Comparison of ENCODE assay signal across 22 cellular contexts in genomic region chr16:4655801-4656200, GRCh38. TPM values are rescaled to one million over a fixed set of nuclear protein-coding genes. Genes with fewer than 3 reads are reported as not detected.
DNase-seq lines count a peak whose midpoint lies in the region; ATAC-seq and TF ChIP-seq lines count a peak whose summit lies in the region.
"Had no signal": no experiment of that assay in that cellular context is flagged by ENCODE, and none has a peak within 500 bp of the region (broad histone marks: within the 10 kb centered on the region; RNA-seq: fewer than 3 reads in every experiment).

No MANE protein-coding gene starts in this region.

- no peak overlapping the region for H2AK5ac ChIP-seq in IMR-90 (ENCODE audit: low read depth, low read length)

- no peak for DNase-seq in activated CD8-positive, alpha-beta T cell treated with anti-CD3 and anti-CD28 coated beads, Interleukin-2, amount 10 ng/mL, durations not matched to agents 7 days and 5 days
- DNase-seq in activated CD8-positive, alpha-beta T cell treated with anti-CD3 and anti-CD28 coated beads for 36 hours = no peak
- DNase-seq in IMR-90 (no peak), hepatocyte (ENCODE audit: low spot score) (no peak), spleen (no peak), LoVo (ENCODE audit: low spot score) (no peak), SKM-1 treated with dmso at 0.1 percent for 144 hours (lab: John Stamatoyannopoulos, UW; ENCODE audit: unreplicated experiment) (no peak)
- DNase-seq in activated CD4-positive, alpha-beta T cell treated with anti-CD3 and anti-CD28 coated beads for 4 hours = no peak
- DNase-seq: EL, GF-D8, Kasumi-1, MG63, NCI-H1417, NCI-H1694 treated with DMSO at 0.1 percent for 48 hours, NCI-H2081 treated with DMSO at 0.1 percent for 48 hours, NCI-H2171 treated with DMSO at 0.1 percent for 48 hours, NCI-H446, NCI-H526, OCI-M1, Right ventricle myocardium superior had no signal

- no peaks in the 10 kb centered on the region for H3K9me3 Mint-ChIP-seq in activated CD8-positive, alpha-beta T cell treated with anti-CD3 and anti-CD28 coated beads, Interleukin-2, amount 10 ng/mL, durations not matched to agents 7 days and 5 days (ENCODE audit: insufficient read depth)
- H3K9me3 Mint-ChIP-seq in activated CD8-positive, alpha-beta T cell treated with anti-CD3 and anti-CD28 coated beads for 36 hours = no peaks in the 10 kb centered on the region

- H2BK5ac ChIP-seq in IMR-90 (ENCODE audit: low read depth, low read length, poor library complexity, severe bottlenecking) = no peak overlapping the region

- no peak overlapping the region for H3K27ac ChIP-seq in IMR-90 (ENCODE audit: insufficient read depth, low read length)
- peak overlapping the region; percentile 95 for H3K27ac ChIP-seq in hepatocyte
- peak overlapping the region in 5 of 8 donors; percentile 78 to 90 (median 83) for H3K27ac ChIP-seq in spleen
- H3K27ac ChIP-seq: 22Rv1, C4-2B had no signal

- H3K4me3 ChIP-seq in IMR-90 (ENCODE audit: insufficient read depth, low read depth, low read length) (no peak overlapping the region), hepatocyte (no peak overlapping the region), spleen (no peak overlapping the region)
- H3K4me3 ChIP-seq: MG63 had no signal

- peaks cover 16% of the 10 kb centered on the region for H3K79me2 ChIP-seq in hepatocyte

- H2BK15ac ChIP-seq in IMR-90 (ENCODE audit: low read depth, low read length) = no peak overlapping the region

- peaks cover 32% of the 10 kb centered on the region for H3K4me1 Mint-ChIP-seq in activated CD8-positive, alpha-beta T cell treated with anti-CD3 and anti-CD28 coated beads, Interleukin-2, amount 10 ng/mL, durations not matched to agents 7 days and 5 days (ENCODE audit: low read depth)
- peaks cover 23% of the 10 kb centered on the region for H3K4me1 Mint-ChIP-seq in activated CD8-positive, alpha-beta T cell treated with anti-CD3 and anti-CD28 coated beads for 36 hours (ENCODE audit: low read depth)

- peaks cover 31% of the 10 kb centered on the region for H4K20me1 ChIP-seq in IMR-90 (ENCODE audit: insufficient read depth, low read length)
- H4K20me1 ChIP-seq in hepatocyte (ENCODE audit: insufficient read depth, poor library complexity, severe bottlenecking) = no peaks in the 10 kb centered on the region

- intact Hi-C loops in activated CD8-positive, alpha-beta T cell treated with anti-CD3 and anti-CD28 coated beads for 36 hours (cut with micrococcal nuclease) = no loop called here
- intact Hi-C loops in IMR-90 (cut with micrococcal nuclease) (no loop called here), spleen (cut with DNase I; ENCODE audit: low total_unique reads) (no loop called here)

- H3K9me1 ChIP-seq in IMR-90 (ENCODE audit: insufficient read depth, low read length) = no peaks in the 10 kb centered on the region

- H2AFZ ChIP-seq in IMR-90 (replicated peaks; ENCODE audit: low read length, poor library complexity) = no peak overlapping the region
- H2AFZ ChIP-seq in hepatocyte = no peak overlapping the region

- no peak overlapping the region for H3K56ac ChIP-seq in IMR-90 (ENCODE audit: extremely low read depth, insufficient read depth, low read length)

- TF ChIP-seq RAD21 in IMR-90 (IDR thresholded peaks at IDR 0.05; ENCODE audit: low read length) = no peak

- H3K9me2 ChIP-seq in hepatocyte (replicated peaks; ENCODE audit: insufficient read depth) = no peaks in the 10 kb centered on the region

- in situ Hi-C loops in IMR-90 (cut with MboI; ENCODE audit: low sequenced_read_pairs) = no loop called here

- CTCF ChIA-PET in activated CD8-positive, alpha-beta T cell treated with anti-CD3 and anti-CD28 coated beads, Interleukin-2, amount 10 ng/mL, durations not matched to agents 7 days and 5 days (lab: Charles Lee) = no interaction called here
- CTCF ChIA-PET in activated CD8-positive, alpha-beta T cell treated with anti-CD3 and anti-CD28 coated beads for 36 hours (lab: Charles Lee) = no interaction called here
- CTCF ChIA-PET in IMR-90 (lab: Yijun Ruan, JAX) = no interaction called here

- WGBS in IMR-90 (ENCODE audit: extremely low coverage in 2 of 2, insufficient read length in 1 of 2), 2 experiments = 84% methylated on average over 3 of the region's 6 CpGs; no CpG with 5 or more reads in 1 of the 2 experiments
- WGBS in hepatocyte (ENCODE audit: low lambda C conversion rate, missing lambda C conversion rate) = 98% methylated on average over 6 of the region's 6 CpGs
- 95 to 100% (median 97%) methylated on average over 3 to 6 of the region's 6 CpGs for WGBS in spleen, 5 donors

- no peak overlapping the region for H3K4me2 ChIP-seq in IMR-90 (ENCODE audit: low read depth, low read length)
- no peak overlapping the region for H3K4me2 ChIP-seq in hepatocyte

- no peak overlapping the region for H4K5ac ChIP-seq in IMR-90 (ENCODE audit: low read depth, low read length)

- H2BK20ac ChIP-seq in IMR-90 (ENCODE audit: low read depth, low read length) = no peak overlapping the region

- TF ChIP-seq CTCF in activated CD8-positive, alpha-beta T cell treated with anti-CD3 and anti-CD28 coated beads for 36 hours (IDR thresholded peaks at IDR 0.05) = no peak
- TF ChIP-seq CTCF in IMR-90 (conservative IDR thresholded peaks at IDR 0.05; ENCODE audit: low read depth, low read length) = no peak
- no peak for TF ChIP-seq CTCF in hepatocyte (IDR thresholded peaks at IDR 0.05; ENCODE audit: poor library complexity)
- no peak for TF ChIP-seq CTCF in spleen (IDR thresholded peaks at IDR 0.05 in 8 of 11, conservative IDR thresholded peaks at IDR 0.05 in 3 of 11)

- peaks cover 0 to 22% of the 10 kb centered on the region in 2 experiments; a peak in 2 of 4 replicates for H3K79me1 ChIP-seq in IMR-90 (ENCODE audit: low read depth in 1 of 2, low read length in 2 of 2)

- peaks cover 64% of the 10 kb centered on the region for H3K36me3 ChIP-seq in IMR-90 (ENCODE audit: control insufficient read depth, insufficient read depth, low read length)
- H3K36me3 ChIP-seq in hepatocyte (replicated peaks; ENCODE audit: insufficient read depth, low read depth) = no peaks in the 10 kb centered on the region
- peaks cover 0 to 100% (median 81%) of the 10 kb centered on the region in 6 donors for H3K36me3 ChIP-seq in spleen

- H3K36me3 Mint-ChIP-seq in activated CD8-positive, alpha-beta T cell treated with anti-CD3 and anti-CD28 coated beads, Interleukin-2, amount 10 ng/mL, durations not matched to agents 7 days and 5 days (ENCODE audit: low read depth) = peaks cover 29% of the 10 kb centered on the region
- peaks cover 21% of the 10 kb centered on the region for H3K36me3 Mint-ChIP-seq in activated CD8-positive, alpha-beta T cell treated with anti-CD3 and anti-CD28 coated beads for 36 hours (ENCODE audit: low read depth)

- H2AK9ac ChIP-seq in IMR-90 (replicated peaks; ENCODE audit: low read depth, low read length, poor library complexity) = peak overlapping the region; percentile 28

- H3K4ac ChIP-seq in IMR-90 (ENCODE audit: low read depth, low read length) = no peak overlapping the region

- no peak overlapping the region for H2BK120ac ChIP-seq in IMR-90 (ENCODE audit: low read depth, low read length)

- peak overlapping the region; percentile 34 for H3K27ac Mint-ChIP-seq in activated CD8-positive, alpha-beta T cell treated with anti-CD3 and anti-CD28 coated beads, Interleukin-2, amount 10 ng/mL, durations not matched to agents 7 days and 5 days
- H3K27ac Mint-ChIP-seq in activated CD8-positive, alpha-beta T cell treated with anti-CD3 and anti-CD28 coated beads for 36 hours = no peak overlapping the region

- H3K4me1 ChIP-seq in IMR-90 (ENCODE audit: control insufficient read depth, insufficient read depth, low read length) (no peaks in the 10 kb centered on the region), hepatocyte (ENCODE audit: insufficient read depth) (peaks cover 24% of the 10 kb centered on the region), spleen (peaks cover 11 to 70% (median 31%) of the 10 kb centered on the region in 6 donors)

- H3K9me3 ChIP-seq in IMR-90 (ENCODE audit: control insufficient read depth, insufficient read depth, low read length) (no peaks in the 10 kb centered on the region), hepatocyte (ENCODE audit: low read depth) (no peaks in the 10 kb centered on the region), spleen (no peaks in the 10 kb centered on the region)
- H3K9me3 ChIP-seq: MG63 had no signal

- H3K18ac ChIP-seq in IMR-90 (ENCODE audit: low read depth, low read length) = no peak overlapping the region

- no peaks in the 10 kb centered on the region for H3K27me3 Mint-ChIP-seq in activated CD8-positive, alpha-beta T cell treated with anti-CD3 and anti-CD28 coated beads, Interleukin-2, amount 10 ng/mL, durations not matched to agents 7 days and 5 days (ENCODE audit: low read depth)
- no peaks in the 10 kb centered on the region for H3K27me3 Mint-ChIP-seq in activated CD8-positive, alpha-beta T cell treated with anti-CD3 and anti-CD28 coated beads for 36 hours

- H3K14ac ChIP-seq in IMR-90 (replicated peaks; ENCODE audit: low read depth, low read length) = no peak overlapping the region

- H4K91ac ChIP-seq in IMR-90 (ENCODE audit: insufficient read depth, low read depth, low read length) = no peak overlapping the region

- H3K27me3 ChIP-seq in IMR-90 (ENCODE audit: control insufficient read depth, insufficient read depth, low read length) (no peaks in the 10 kb centered on the region), hepatocyte (no peaks in the 10 kb centered on the region), spleen (replicated peaks in 1 of 7) (no peaks in the 10 kb centered on the region)
- H3K27me3 ChIP-seq: MG63 had no signal

- TF ChIP-seq POLR2A in IMR-90 (IDR thresholded peaks at IDR 0.05; ENCODE audit: low read depth, low read length) (no peak), spleen (IDR thresholded peaks at IDR 0.05) (no peak)

- ATAC-seq in activated CD8-positive, alpha-beta T cell treated with anti-CD3 and anti-CD28 coated beads, Interleukin-2, amount 10 ng/mL, durations not matched to agents 7 days and 5 days = no peak
- ATAC-seq in activated CD8-positive, alpha-beta T cell treated with anti-CD3 and anti-CD28 coated beads for 36 hours = no peak
- ATAC-seq in IMR-90 (ENCODE audit: low read depth) = no peak

- POLR2A ChIA-PET in activated CD8-positive, alpha-beta T cell treated with anti-CD3 and anti-CD28 coated beads, Interleukin-2, amount 10 ng/mL, durations not matched to agents 7 days and 5 days (lab: Charles Lee) = no interaction called here
- POLR2A ChIA-PET in activated CD8-positive, alpha-beta T cell treated with anti-CD3 and anti-CD28 coated beads for 36 hours (lab: Charles Lee) = no interaction called here
- POLR2A ChIA-PET in IMR-90 (lab: Charles Lee; ENCODE audit: unreplicated experiment) = no interaction called here

- no peak overlapping the region for H3K23ac ChIP-seq in IMR-90 (ENCODE audit: low read depth, low read length)

- no peak overlapping the region for H4K8ac ChIP-seq in IMR-90 (ENCODE audit: low read depth in 2 of 2, low read length in 2 of 2)

- no peak overlapping the region for H3K4me3 Mint-ChIP-seq in activated CD8-positive, alpha-beta T cell treated with anti-CD3 and anti-CD28 coated beads, Interleukin-2, amount 10 ng/mL, durations not matched to agents 7 days and 5 days
- H3K4me3 Mint-ChIP-seq in activated CD8-positive, alpha-beta T cell treated with anti-CD3 and anti-CD28 coated beads for 36 hours = no peak overlapping the region

- dilution Hi-C loops in IMR-90 (cut with HindIII; ENCODE audit: low sequenced_read_pairs, unreplicated experiment) = no loop called here

- BruUV-seq in IMR-90 (replicated peaks; lab: Mats Ljungman, UMichigan) = no TSS peak

- H3K9ac ChIP-seq in IMR-90 (ENCODE audit: low read depth, low read length) = no peak overlapping the region

RNA-seq across cellular contexts. Expression of gene MGRN1, which starts 31.2 kb away (rescaled TPM):
- total RNA-seq in activated CD8-positive, alpha-beta T cell treated with anti-CD3 and anti-CD28 coated beads, Interleukin-2, amount 10 ng/mL, durations not matched to agents 7 days and 5 days = 10 to 100 TPM; 77.3 to 80.6 TPM
- 10 to 100 TPM; 67.6 to 70.8 TPM for total RNA-seq in activated CD8-positive, alpha-beta T cell treated with anti-CD3 and anti-CD28 coated beads for 36 hours
- total RNA-seq in IMR-90 (2012; rRNA removed) (11.7 and 13.9 TPM in 2 replicates), hepatocyte (24.1 and 29.2 TPM in 2 replicates), spleen (100 to 1,000 TPM in 1 of 7 donors, 10 to 100 TPM in 6; 65.6 to 132 (median 83.6) TPM)
- polyA plus RNA-seq in IMR-90 (2012; rRNA removed) (26.7 and 32.7 TPM in 2 replicates), hepatocyte (30.8 and 32.0 TPM in 2 replicates), spleen (10 to 100 TPM in 1 of 3 donors, 1 to 10 TPM in 2; 7.6 to 26.9 (median 8.8) TPM)
- 29.0 and 31.5 TPM in 2 replicates for polyA plus RNA-seq in IMR-90 (2012; cell fraction: cytosol; rRNA removed)
- polyA plus RNA-seq in IMR-90 (2012; cell fraction: nucleus; rRNA removed; ENCODE audit: low replicate concordance) = 31.0 and 54.6 TPM in 2 replicates

RNA-seq across cellular contexts. Expression of gene NUDT16L1, which starts 37.6 kb away (rescaled TPM):
- total RNA-seq in activated CD8-positive, alpha-beta T cell treated with anti-CD3 and anti-CD28 coated beads, Interleukin-2, amount 10 ng/mL, durations not matched to agents 7 days and 5 days = 10 to 100 TPM; 32.6 to 36.2 TPM
- 10 to 100 TPM; 22.3 to 25.6 TPM for total RNA-seq in activated CD8-positive, alpha-beta T cell treated with anti-CD3 and anti-CD28 coated beads for 36 hours
- total RNA-seq in IMR-90 (2012; rRNA removed) = 22.9 and 28.3 TPM in 2 replicates
- 44.3 and 63.8 TPM in 2 replicates for polyA plus RNA-seq in IMR-90 (2012; rRNA removed)
- polyA plus RNA-seq in IMR-90 (2012; cell fraction: cytosol; rRNA removed) = 55.5 and 62.4 TPM in 2 replicates
- polyA plus RNA-seq in IMR-90 (2012; cell fraction: nucleus; rRNA removed; ENCODE audit: low replicate concordance) = 25.7 and 61.5 TPM in 2 replicates
- total RNA-seq in hepatocyte = 40.4 and 54.8 TPM in 2 replicates
- 78.8 and 80.5 TPM in 2 replicates for polyA plus RNA-seq in hepatocyte
- total RNA-seq in spleen = 10 to 100 TPM; 26.2 to 37.4 (median 27.6) TPM
- 10 to 100 TPM; 29.0 to 47.2 (median 38.8) TPM for polyA plus RNA-seq in spleen

RNA-seq across cellular contexts. Expression of gene UBALD1, which starts 41.1 kb away (rescaled TPM):
- total RNA-seq in activated CD8-positive, alpha-beta T cell treated with anti-CD3 and anti-CD28 coated beads, Interleukin-2, amount 10 ng/mL, durations not matched to agents 7 days and 5 days = 10 to 100 TPM; 15.0 to 18.9 TPM
- total RNA-seq in activated CD8-positive, alpha-beta T cell treated with anti-CD3 and anti-CD28 coated beads for 36 hours = 10 to 100 TPM; 12.2 to 13.4 TPM
- total RNA-seq in IMR-90 (2012; rRNA removed) = 1.3 and 1.9 TPM in 2 replicates
- 14.5 and 20.5 TPM in 2 replicates for polyA plus RNA-seq in IMR-90 (2012; rRNA removed)
- 12.3 and 29.5 TPM in 2 replicates for polyA plus RNA-seq in IMR-90 (2012; cell fraction: cytosol; rRNA removed)
- polyA plus RNA-seq in IMR-90 (2012; cell fraction: nucleus; rRNA removed; ENCODE audit: low replicate concordance) = 53.3 and 131 TPM in 2 replicates
- 6.1 and 9.9 TPM in 2 replicates for total RNA-seq in hepatocyte
- 25.7 and 36.8 TPM in 2 replicates for polyA plus RNA-seq in hepatocyte
- total RNA-seq in spleen = 10 to 100 TPM; 10.0 to 29.2 (median 20.2) TPM
- 10 to 100 TPM; 12.6 to 33.6 (median 13.6) TPM for polyA plus RNA-seq in spleen
